ENCODE assay signal across 11 cellular contexts in the genomic region with DNA sequence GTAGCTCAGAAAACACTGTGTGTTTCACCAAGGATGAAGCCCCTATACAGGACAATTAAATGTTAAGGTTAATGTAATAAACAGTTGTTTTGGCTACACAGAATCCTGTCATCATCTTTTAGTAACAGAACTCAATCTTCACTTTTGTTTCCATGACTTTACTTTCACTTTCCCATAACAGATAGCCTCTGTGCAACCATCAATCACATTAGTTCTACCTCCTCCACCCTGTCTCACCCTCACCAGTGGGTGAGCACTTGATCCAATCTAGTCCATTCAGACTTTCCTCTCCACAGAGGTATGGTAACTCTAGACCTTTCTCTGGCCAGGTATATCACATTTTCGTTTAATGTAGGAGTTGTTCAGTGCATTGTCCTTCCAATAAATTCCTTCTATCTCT.
DNase-seq lines count a peak whose midpoint lies in the region; ATAC-seq and TF ChIP-seq lines count a peak whose summit lies in the region.
"Had no signal": no experiment of that assay in that cellular context is flagged by ENCODE, and none has a peak within 500 bp of the region (broad histone marks: within the 10 kb centered on the region; RNA-seq: fewer than 3 reads in every experiment).

No MANE protein-coding gene starts in this region.

- no peak overlapping the region for H3K4me3 ChIP-seq in HEK293 (ENCODE audit: low read depth, low read length)
- H3K4me3 ChIP-seq in PC-3 (ENCODE audit: low read length) = no peak overlapping the region
- H3K4me3 ChIP-seq in osteoblast (ENCODE audit: insufficient read depth, low read length) = peak overlapping the region; percentile 39
- H3K4me3 ChIP-seq in ascending aorta = peak overlapping the region in 1 of 2 donors; percentile 9
- H3K4me3 ChIP-seq: colonic mucosa had no signal

- H3K4me2 ChIP-seq in PC-3 (ENCODE audit: low read length) = peak overlapping the region; percentile 40
- peak overlapping the region; percentile 37 for H3K4me2 ChIP-seq in osteoblast (ENCODE audit: insufficient read depth, low read length)

- no peak overlapping the region for H3K27ac Mint-ChIP-seq in activated CD4-positive, alpha-beta T cell treated with anti-CD3 and anti-CD28 coated beads, Interleukin-2, amount 10 ng/mL, durations not matched to agents 24 days and 14 days
- peak overlapping the region in 1 of 6 donors; percentile 10 for H3K27ac Mint-ChIP-seq in immature natural killer cell
- H3K27ac Mint-ChIP-seq: activated T-cell treated with anti-CD3 and anti-CD28 coated beads, Interleukin-2, amount 50 U/mL, for 24 hours; HFFc6 had no signal

- H4K20me1 ChIP-seq in PC-3 (ENCODE audit: low read length) = no peaks in the 10 kb centered on the region
- no peaks in the 10 kb centered on the region for H4K20me1 ChIP-seq in osteoblast (ENCODE audit: insufficient read depth, low read length)

- H3F3A ChIP-seq in PC-3 (ENCODE audit: low read length, unreplicated experiment) = no peaks in the 10 kb centered on the region

- no peak for ATAC-seq in PC-3

- CTCF ChIA-PET in HEK293 (lab: Yijun Ruan, JAX) = no interaction called here
- CTCF ChIA-PET in PC-3 (lab: Charles Lee) = no interaction called here

- H3K9me2 ChIP-seq in PC-3 (replicated peaks; ENCODE audit: low read length) = no peaks in the 10 kb centered on the region

- POLR2A ChIA-PET in HEK293 (lab: Yijun Ruan, JAX) = no interaction called here
- POLR2A ChIA-PET in PC-3 (lab: Charles Lee; ENCODE audit: unreplicated experiment) = no interaction called here

- TF ChIP-seq CTCF in HEK293 (tag by site-specific recombination; IDR thresholded peaks at IDR 0.05) (no peak), PC-3 (conservative IDR thresholded peaks at IDR 0.05; ENCODE audit: low read depth, low read length) (no peak), osteoblast (IDR thresholded peaks at IDR 0.05; ENCODE audit: extremely low read depth, low read depth, low read length) (no peak), ascending aorta (IDR thresholded peaks at IDR 0.05) (no peak)

- no peaks in the 10 kb centered on the region for H3K36me3 Mint-ChIP-seq in activated CD4-positive, alpha-beta T cell treated with anti-CD3 and anti-CD28 coated beads, Interleukin-2, amount 10 ng/mL, durations not matched to agents 24 days and 14 days (ENCODE audit: low read depth)
- peaks cover 0 to 3% (median 0%) of the 10 kb centered on the region in 3 donors for H3K36me3 Mint-ChIP-seq in immature natural killer cell

- no peaks in the 10 kb centered on the region for H3K36me3 ChIP-seq in HEK293 (ENCODE audit: control insufficient read depth in 2 of 2, insufficient read depth in 1 of 2, low read length in 2 of 2)
- H3K36me3 ChIP-seq in PC-3 (ENCODE audit: low read depth, low read length) = no peaks in the 10 kb centered on the region
- H3K36me3 ChIP-seq in osteoblast (ENCODE audit: insufficient read depth, low read length) = no peaks in the 10 kb centered on the region
- H3K36me3 ChIP-seq in ascending aorta = no peaks in the 10 kb centered on the region
- H3K36me3 ChIP-seq: colonic mucosa had no signal

- H3K4me1 Mint-ChIP-seq in activated CD4-positive, alpha-beta T cell treated with anti-CD3 and anti-CD28 coated beads, Interleukin-2, amount 10 ng/mL, durations not matched to agents 24 days and 14 days = peaks cover 13% of the 10 kb centered on the region
- H3K4me1 Mint-ChIP-seq in immature natural killer cell = peaks cover 1 to 13% of the 10 kb centered on the region in 2 donors

- BruUV-seq in PC-3 (replicated peaks; lab: Mats Ljungman, UMichigan) = no TSS peak

- H3K9ac ChIP-seq in PC-3 (ENCODE audit: low read length) = no peak overlapping the region

- peak overlapping the region; percentile 25 for H3K4me3 Mint-ChIP-seq in activated CD4-positive, alpha-beta T cell treated with anti-CD3 and anti-CD28 coated beads, Interleukin-2, amount 10 ng/mL, durations not matched to agents 24 days and 14 days
- no peak overlapping the region for H3K4me3 Mint-ChIP-seq in immature natural killer cell
- H3K4me3 Mint-ChIP-seq: activated T-cell treated with anti-CD3 and anti-CD28 coated beads, Interleukin-2, amount 50 U/mL, for 24 hours; HFFc6 had no signal

- no peaks in the 10 kb centered on the region for H3K79me2 ChIP-seq in PC-3 (ENCODE audit: low read length)
- H3K79me2 ChIP-seq in osteoblast (ENCODE audit: insufficient read depth, low read length) = no peaks in the 10 kb centered on the region

- H2AFZ ChIP-seq in PC-3 (ENCODE audit: low read length) = no peak overlapping the region
- peak overlapping the region; percentile 13 for H2AFZ ChIP-seq in osteoblast (ENCODE audit: low read length)

- no peaks in the 10 kb centered on the region for H3K4me1 ChIP-seq in HEK293 (ENCODE audit: control insufficient read depth, insufficient read depth, low read length)
- no peaks in the 10 kb centered on the region for H3K4me1 ChIP-seq in PC-3 (ENCODE audit: insufficient read depth, low read length)
- no peaks in the 10 kb centered on the region for H3K4me1 ChIP-seq in osteoblast (ENCODE audit: insufficient read depth, low read length)
- H3K4me1 ChIP-seq in ascending aorta = no peaks in the 10 kb centered on the region
- H3K4me1 ChIP-seq: colonic mucosa had no signal

- H3K27ac ChIP-seq in HEK293 (ENCODE audit: extremely low read depth, low read depth, low read length) = no peak overlapping the region
- no peak overlapping the region for H3K27ac ChIP-seq in PC-3 (ENCODE audit: low read length)
- no peak overlapping the region for H3K27ac ChIP-seq in osteoblast (ENCODE audit: low read depth, low read length)
- H3K27ac ChIP-seq in ascending aorta = no peak overlapping the region
- H3K27ac ChIP-seq: colonic mucosa had no signal

- H3K9me3 Mint-ChIP-seq in activated CD4-positive, alpha-beta T cell treated with anti-CD3 and anti-CD28 coated beads, Interleukin-2, amount 10 ng/mL, durations not matched to agents 24 days and 14 days = no peaks in the 10 kb centered on the region
- peaks cover 3 to 43% (median 7%) of the 10 kb centered on the region in 6 donors for H3K9me3 Mint-ChIP-seq in immature natural killer cell
- H3K9me3 Mint-ChIP-seq: activated T-cell treated with anti-CD3 and anti-CD28 coated beads, Interleukin-2, amount 50 U/mL, for 24 hours had no signal

- DNase-seq in activated CD4-positive, alpha-beta T cell treated with anti-CD3 and anti-CD28 coated beads, Interleukin-2, amount 10 ng/mL, durations not matched to agents 24 days and 14 days = peak; percentile 59
- DNase-seq in activated CD4-positive, alpha-beta T cell treated with anti-CD3 and anti-CD28 coated beads, Interleukin-2, amount 50 U/mL, for 48 hours = no peak
- DNase-seq in PC-3 (no peak), osteoblast (ENCODE audit: insufficient read length, low spot score, missing footprints) (no peak), immature natural killer cell (no peak), ascending aorta (ENCODE audit: low spot score in 2 of 2) (no peak)
- no peak for DNase-seq in activated CD8-positive, alpha-beta memory T cell treated with anti-CD3 and anti-CD28 coated beads, Interleukin-2, amount 50 U/mL, for 4 hours
- DNase-seq: activated T-cell treated with anti-CD3 and anti-CD28 coated beads, Interleukin-2, amount 50 U/mL, for 24 hours; colonic mucosa; HFFc6 had no signal

- intact Hi-C loops in activated CD4-positive, alpha-beta T cell treated with anti-CD3 and anti-CD28 coated beads, Interleukin-2, amount 10 ng/mL, durations not matched to agents 24 days and 14 days (cut with micrococcal nuclease) = no loop called here
- intact Hi-C loops in PC-3 (cut with micrococcal nuclease) = no loop called here
- intact Hi-C loops in ascending aorta (cut with DNase I) = no loop called here

- H3K27me3 ChIP-seq in PC-3 (ENCODE audit: low read length) (peaks cover 39% of the 10 kb centered on the region), osteoblast (ENCODE audit: insufficient read depth, low read length) (no peaks in the 10 kb centered on the region), ascending aorta (no peaks in the 10 kb centered on the region)
- H3K27me3 ChIP-seq: colonic mucosa had no signal

- no peaks in the 10 kb centered on the region for H3K9me3 ChIP-seq in HEK293 (ENCODE audit: control insufficient read depth, insufficient read depth, low read depth, low read length)
- no peaks in the 10 kb centered on the region for H3K9me3 ChIP-seq in PC-3 (ENCODE audit: low read length)
- no peaks in the 10 kb centered on the region for H3K9me3 ChIP-seq in osteoblast (ENCODE audit: low read depth, low read length)
- H3K9me3 ChIP-seq in ascending aorta = no peaks in the 10 kb centered on the region
- H3K9me3 ChIP-seq: colonic mucosa had no signal

- H3K27me3 Mint-ChIP-seq in activated CD4-positive, alpha-beta T cell treated with anti-CD3 and anti-CD28 coated beads, Interleukin-2, amount 10 ng/mL, durations not matched to agents 24 days and 14 days = peaks cover 2% of the 10 kb centered on the region
- peaks cover 0 to 3% (median 0%) of the 10 kb centered on the region in 3 donors for H3K27me3 Mint-ChIP-seq in immature natural killer cell (ENCODE audit: low read depth in 3 of 3)
- H3K27me3 Mint-ChIP-seq: activated T-cell treated with anti-CD3 and anti-CD28 coated beads, Interleukin-2, amount 50 U/mL, for 24 hours had no signal

TF ChIP-seq in HEK293, 187 proteins besides CTCF, POLR2A, EP300 and RAD21:
- TF ChIP-seq EGR2 (tag by site-specific recombination; IDR thresholded peaks at IDR 0.05; ENCODE audit: low read depth) (peak; percentile 16; the same call in 1 of the 2 replicates), PRDM1 (tag by site-specific recombination; IDR thresholded peaks at IDR 0.05) (peak; percentile 68), ZFHX2 (tag by site-specific recombination; conservative IDR thresholded peaks at IDR 0.05) (0 out of 2 replicates have a peak, but pooled peaks have one; percentile 16)
- TF ChIP-seq, protein P1, sequence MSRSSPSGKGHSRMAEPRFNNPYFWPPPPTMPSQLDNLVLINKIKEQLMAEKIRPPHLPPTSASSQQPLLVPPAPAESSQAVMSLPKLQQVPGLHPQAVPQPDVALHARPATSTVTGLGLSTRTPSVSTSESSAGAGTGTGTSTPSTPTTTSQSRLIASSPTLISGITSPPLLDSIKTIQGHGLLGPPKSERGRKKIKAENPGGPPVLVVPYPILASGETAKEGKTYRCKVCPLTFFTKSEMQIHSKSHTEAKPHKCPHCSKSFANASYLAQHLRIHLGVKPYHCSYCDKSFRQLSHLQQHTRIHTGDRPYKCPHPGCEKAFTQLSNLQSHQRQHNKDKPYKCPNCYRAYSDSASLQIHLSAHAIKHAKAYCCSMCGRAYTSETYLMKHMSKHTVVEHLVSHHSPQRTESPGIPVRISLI (tag by site-specific recombination; IDR thresholded peaks at IDR 0.05) = no peak
